Comparison of ENCODE assay signal across 11 cellular contexts in the genomic region with DNA sequence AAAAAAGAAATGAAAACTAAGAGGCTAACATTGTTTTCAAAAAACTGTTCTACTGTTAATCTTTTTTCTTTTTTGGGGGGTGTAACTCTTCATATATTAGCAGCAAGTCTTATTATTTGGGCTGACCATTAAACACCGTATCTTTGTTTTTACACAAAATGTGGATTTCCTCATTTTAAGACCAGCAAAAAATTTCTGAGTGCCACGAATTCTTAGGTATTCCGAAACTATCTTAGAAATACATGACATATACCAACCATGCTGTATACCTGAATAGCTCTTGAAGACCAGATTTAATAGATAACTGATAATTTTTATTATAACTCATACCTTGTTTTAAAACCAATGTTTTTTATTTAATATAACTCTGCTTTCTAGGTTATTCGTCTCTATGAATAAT. TPM values are rescaled to one million over a fixed set of nuclear protein-coding genes. Genes with fewer than 3 reads are reported as not detected.
DNase-seq lines count a peak whose midpoint lies in the region; ATAC-seq and TF ChIP-seq lines count a peak whose summit lies in the region.
"Had no signal": no experiment of that assay in that cellular context is flagged by ENCODE, and none has a peak within 500 bp of the region (broad histone marks: within the 10 kb centered on the region; RNA-seq: fewer than 3 reads in every experiment).

No MANE protein-coding gene starts in this region.

- no peak overlapping the region for H3K4me3 ChIP-seq in CD8-positive, alpha-beta T cell (ENCODE audit: low read depth, low read length)
- H3K4me3 ChIP-seq in endodermal cell (ENCODE audit: low read length), result peak overlapping the region; percentile 90
- H3K4me3 ChIP-seq in neuron (ENCODE audit: low read length), result peak overlapping the region; percentile 81

- POLR2A ChIA-PET in CD8-positive, alpha-beta T cell (lab: Charles Lee), result no interaction called here

- H3K9me3 ChIP-seq in CD8-positive, alpha-beta T cell (ENCODE audit: low read length), result no peaks in the 10 kb centered on the region
- H3K9me3 ChIP-seq in endodermal cell (ENCODE audit: control insufficient read depth, low read length) (no peaks in the 10 kb centered on the region), neuron (ENCODE audit: low read length) (no peaks in the 10 kb centered on the region)
- H3K9me3 ChIP-seq: neutrophil had no signal

- H3K36me3 ChIP-seq in CD8-positive, alpha-beta T cell (ENCODE audit: insufficient read depth, low read length), result no peaks in the 10 kb centered on the region
- H3K36me3 ChIP-seq in endodermal cell (ENCODE audit: control insufficient read depth, insufficient read depth, low read length) (no peaks in the 10 kb centered on the region), neuron (ENCODE audit: insufficient read depth, low read length) (no peaks in the 10 kb centered on the region)
- H3K36me3 ChIP-seq: neutrophil had no signal

- peaks cover 29% of the 10 kb centered on the region for H3K4me1 Mint-ChIP-seq in CD8-positive, alpha-beta T cell (ENCODE audit: low read depth)
- peaks cover 4% of the 10 kb centered on the region for H3K4me1 Mint-ChIP-seq in endodermal cell

- H3K4me3 Mint-ChIP-seq in CD8-positive, alpha-beta T cell, result peak overlapping the region; percentile 31
- no peak overlapping the region for H3K4me3 Mint-ChIP-seq in endodermal cell

- DNase-seq in CD8-positive, alpha-beta T cell, result no peak
- peak; percentile 13 for DNase-seq in OCI-M1 (lab: John Stamatoyannopoulos, UW)
- no peak for DNase-seq in endodermal cell
- no peak for DNase-seq in iPS-NIHi11 (ENCODE audit: low spot score)
- no peak for DNase-seq in T-helper 9 cell
- DNase-seq in occipital lobe (lab: John Stamatoyannopoulos, UW), result no peak
- no peak for DNase-seq in HUDEP-2 (lab: John Stamatoyannopoulos, UW; ENCODE audit: unreplicated experiment in 76 of 76)
- DNase-seq: NCI-H526 treated with DMSO at 0.1 percent for 48 hours had no signal

- no peaks in the 10 kb centered on the region for H3K27me3 ChIP-seq in CD8-positive, alpha-beta T cell (ENCODE audit: insufficient read depth, low read length)
- H3K27me3 ChIP-seq in endodermal cell (ENCODE audit: control insufficient read depth, insufficient read depth, low read length, poor library complexity, severe bottlenecking) (no peaks in the 10 kb centered on the region), neuron (ENCODE audit: insufficient read depth, low read length) (no peaks in the 10 kb centered on the region)

- peak overlapping the region; percentile 71 for H3K9ac ChIP-seq in endodermal cell (ENCODE audit: extremely low read depth, low read length, poor library complexity, severe bottlenecking)

- H2AFZ ChIP-seq in neuron (ENCODE audit: low read depth, low read length), result peak overlapping the region; percentile 71

- H3K27ac Mint-ChIP-seq in CD8-positive, alpha-beta T cell, result no peak overlapping the region
- H3K27ac Mint-ChIP-seq in endodermal cell, result no peak overlapping the region

- no peaks in the 10 kb centered on the region for H3K27me3 Mint-ChIP-seq in CD8-positive, alpha-beta T cell (ENCODE audit: low read depth)
- no peaks in the 10 kb centered on the region for H3K27me3 Mint-ChIP-seq in endodermal cell (ENCODE audit: insufficient read depth)
- H3K27me3 Mint-ChIP-seq: effector memory CD8-positive, alpha-beta T cell had no signal

- ATAC-seq in CD8-positive, alpha-beta T cell, result no peak
- ATAC-seq: effector memory CD8-positive, alpha-beta T cell had no signal

- no peak for TF ChIP-seq CTCF in CD8-positive, alpha-beta T cell (IDR thresholded peaks at IDR 0.05)
- no peak for TF ChIP-seq CTCF in endodermal cell (conservative IDR thresholded peaks at IDR 0.05)

- 53 to 80% methylated on average over 1 to 4 of the region's 4 CpGs for WGBS in endodermal cell (ENCODE audit: insufficient coverage in 1 of 2, insufficient read length in 1 of 2), 2 experiments

- intact Hi-C loops in CD8-positive, alpha-beta T cell (cut with DNase I, micrococcal nuclease), result loop anchor here (2.0 to 5.0 kb wide), 7 partner anchors 145 to 1347 kb away; partner anchors contain the start of genes ARRDC4 (in 1 of the 2) and SYNM (in 1 of the 2)

- no peak overlapping the region for H3K27ac ChIP-seq in CD8-positive, alpha-beta T cell (ENCODE audit: low read depth, low read length)
- no peak overlapping the region for H3K27ac ChIP-seq in endodermal cell (ENCODE audit: low read depth, low read length)

- CTCF ChIA-PET in CD8-positive, alpha-beta T cell (lab: Charles Lee), result no interaction called here

- H3K9me3 Mint-ChIP-seq in CD8-positive, alpha-beta T cell, result peaks cover 7% of the 10 kb centered on the region
- H3K9me3 Mint-ChIP-seq in endodermal cell, result no peaks in the 10 kb centered on the region
- H3K9me3 Mint-ChIP-seq: effector memory CD8-positive, alpha-beta T cell had no signal

- peaks cover 19% of the 10 kb centered on the region for H3K4me1 ChIP-seq in CD8-positive, alpha-beta T cell (ENCODE audit: insufficient read depth, low read length)
- H3K4me1 ChIP-seq in endodermal cell (ENCODE audit: control insufficient read depth, insufficient read depth, low read length) (peaks cover 4% of the 10 kb centered on the region), neuron (ENCODE audit: insufficient read depth, low read length) (peaks cover 15% of the 10 kb centered on the region)

- peaks cover 5% of the 10 kb centered on the region for H3K36me3 Mint-ChIP-seq in CD8-positive, alpha-beta T cell
- no peaks in the 10 kb centered on the region for H3K36me3 Mint-ChIP-seq in endodermal cell (ENCODE audit: low read depth)

RNA-seq across cellular contexts. Expression of gene TTC23, which starts 0.6 kb away (rescaled TPM):
- under 1 TPM in 1 of 2 experiments, not detected in 1; 0.62 TPM for total RNA-seq in CD8-positive, alpha-beta T cell
- total RNA-seq in endodermal cell, result 10 to 100 TPM; 20.7 to 26.3 TPM
- polyA plus RNA-seq in endodermal cell (2013, experiment 1 of 2), result 22.3 TPM
- 25.4 TPM for polyA plus RNA-seq in endodermal cell (2013, experiment 2 of 2)
- 11.2 TPM for total RNA-seq in occipital lobe

RNA-seq across cellular contexts. Expression of gene LRRC28, which starts 1.3 kb away (rescaled TPM):
- 10 to 100 TPM in 1 of 2 experiments, 1 to 10 TPM in 1; 9.0 to 12.1 TPM for total RNA-seq in CD8-positive, alpha-beta T cell
- total RNA-seq in endodermal cell (10 to 100 TPM; 26.1 to 35.5 TPM), occipital lobe (40.2 TPM)
- 33.2 TPM for polyA plus RNA-seq in endodermal cell (2013, experiment 1 of 2)
- 33.0 TPM for polyA plus RNA-seq in endodermal cell (2013, experiment 2 of 2)
